Comparison of ENCODE assay signal across 16 cellular contexts in genomic region chr9:89247431-89248370, GRCh38.
DNase-seq lines count a peak whose midpoint lies in the region; ATAC-seq, FAIRE-seq and TF ChIP-seq lines count a peak whose summit lies in the region.
"Had no signal": no experiment of that assay in that cellular context is flagged by ENCODE, and none has a peak within 500 bp of the region (broad histone marks: within the 10 kb centered on the region; RNA-seq: fewer than 3 reads in every experiment).

No MANE protein-coding gene starts in this region.

- peak overlapping the region; percentile 52 for H3K27ac Mint-ChIP-seq in endodermal cell
- H3K27ac Mint-ChIP-seq: activated naive CD4-positive, alpha-beta T cell treated with anti-CD3 and anti-CD28 coated beads, Interleukin-2, amount 50 U/mL, for 24 hours; CD14-positive monocyte had no signal

- no peak for FAIRE-seq in urothelium cell line (lab: Jason Lieb, UNC)

- no peak overlapping the region for H3K9ac ChIP-seq in endodermal cell (ENCODE audit: extremely low read depth, low read length, poor library complexity, severe bottlenecking)

- H3K27me3 Mint-ChIP-seq in endodermal cell (ENCODE audit: insufficient read depth), result no peaks in the 10 kb centered on the region
- H3K27me3 Mint-ChIP-seq: activated naive CD4-positive, alpha-beta T cell treated with anti-CD3 and anti-CD28 coated beads, Interleukin-2, amount 50 U/mL, for 24 hours; central memory CD8-positive, alpha-beta T cell had no signal

- 13 to 44% methylated on average over 1 to 4 of the region's 4 CpGs for WGBS in endodermal cell (ENCODE audit: insufficient coverage in 1 of 2, insufficient read length in 1 of 2), 2 experiments

- no peaks in the 10 kb centered on the region for H3K9me3 ChIP-seq in endodermal cell (ENCODE audit: control insufficient read depth, low read length)

- no peaks in the 10 kb centered on the region for H3K36me3 ChIP-seq in endodermal cell (ENCODE audit: control insufficient read depth, insufficient read depth, low read length)
- H3K36me3 ChIP-seq in kidney epithelial cell (ENCODE audit: control insufficient read depth, insufficient read depth, low read length), result no peaks in the 10 kb centered on the region

- H3K4me3 ChIP-seq in endodermal cell (ENCODE audit: low read length), result no peak overlapping the region
- H3K4me3 ChIP-seq in kidney epithelial cell (ENCODE audit: low read depth, low read length), result no peak overlapping the region

- H3K27me3 ChIP-seq in endodermal cell (ENCODE audit: control insufficient read depth, insufficient read depth, low read length, poor library complexity, severe bottlenecking), result no peaks in the 10 kb centered on the region
- no peaks in the 10 kb centered on the region for H3K27me3 ChIP-seq in kidney epithelial cell (ENCODE audit: control insufficient read depth, insufficient read depth, low read length)

- TF ChIP-seq CTCF in endodermal cell (conservative IDR thresholded peaks at IDR 0.05) (no peak), kidney epithelial cell (IDR thresholded peaks at IDR 0.05; ENCODE audit: insufficient read depth, low read length, poor library complexity, severe bottlenecking) (no peak)

- H3K4me1 ChIP-seq in endodermal cell (ENCODE audit: control insufficient read depth, insufficient read depth, low read length), result peaks cover 3% of the 10 kb centered on the region

- H3K27ac ChIP-seq in endodermal cell (ENCODE audit: low read depth, low read length), result peak overlapping the region; percentile 26

- ATAC-seq in HG02938 (IDR thresholded peaks at IDR 0.05; ENCODE audit: unreplicated experiment) (no peak), GM21529 (IDR thresholded peaks at IDR 0.05; ENCODE audit: unreplicated experiment) (no peak)
- ATAC-seq: activated CD4-positive, CD25-positive, alpha-beta regulatory T cell treated with anti-CD3 and anti-CD28 coated beads, Interleukin-2, amount 50 U/mL, for 24 hours had no signal

- no peak overlapping the region for H3K4me3 Mint-ChIP-seq in endodermal cell
- H3K4me3 Mint-ChIP-seq: activated naive CD4-positive, alpha-beta T cell treated with anti-CD3 and anti-CD28 coated beads, Interleukin-2, amount 50 U/mL, for 24 hours; CD14-positive monocyte; central memory CD8-positive, alpha-beta T cell had no signal

- H3K4me1 Mint-ChIP-seq in endodermal cell, result peaks cover 12% of the 10 kb centered on the region
- H3K4me1 Mint-ChIP-seq: activated naive CD4-positive, alpha-beta T cell treated with anti-CD3 and anti-CD28 coated beads, Interleukin-2, amount 50 U/mL, for 24 hours; CD14-positive monocyte; central memory CD8-positive, alpha-beta T cell had no signal

- H3K9me3 Mint-ChIP-seq in endodermal cell, result no peaks in the 10 kb centered on the region
- H3K9me3 Mint-ChIP-seq: activated naive CD4-positive, alpha-beta T cell treated with anti-CD3 and anti-CD28 coated beads, Interleukin-2, amount 50 U/mL, for 24 hours; central memory CD8-positive, alpha-beta T cell had no signal

- H3K36me3 Mint-ChIP-seq in endodermal cell (ENCODE audit: low read depth), result no peaks in the 10 kb centered on the region
- H3K36me3 Mint-ChIP-seq: activated naive CD4-positive, alpha-beta T cell treated with anti-CD3 and anti-CD28 coated beads, Interleukin-2, amount 50 U/mL, for 24 hours; CD14-positive monocyte had no signal

- peak; percentile 1 for DNase-seq in DMS53 (lab: John Stamatoyannopoulos, UW)
- no peak for DNase-seq in DMS53 treated with DMSO at 0.1 percent for 48 hours (lab: John Stamatoyannopoulos, UW; ENCODE audit: unreplicated experiment)
- DNase-seq in endodermal cell, result peak; percentile 77
- DNase-seq in kidney epithelial cell (ENCODE audit: low read depth), result peak; percentile 21
- peak; percentile 26 for DNase-seq in urothelium cell line (ENCODE audit: low spot score)
- DNase-seq in stimulated activated naive CD4-positive, alpha-beta T cell treated with Interleukin-2 at 50 U/mL for 16 hours (lab: John Stamatoyannopoulos, UW), result no peak
- DNase-seq: 8988T, GF-D8, KBM-7, NCI-H1417 treated with DMSO at 0.1 percent for 48 hours had no signal

Comparison
In these comparisons a context has a peak if more than half of its experiments do, and no peak if none do; other contexts are left out.
1. DNase-seq: peak in DMS53 (single experiment), endodermal cell (single experiment), kidney epithelial cell (single experiment) and urothelium cell line (single experiment); none in DMS53 treated with DMSO at 0.1 percent for 48 hours (single experiment) and stimulated activated naive CD4-positive, alpha-beta T cell treated with Interleukin-2 at 50 U/mL for 16 hours (single experiment).